22 cellular contexts compared by ENCODE assay signal in the genomic region with DNA sequence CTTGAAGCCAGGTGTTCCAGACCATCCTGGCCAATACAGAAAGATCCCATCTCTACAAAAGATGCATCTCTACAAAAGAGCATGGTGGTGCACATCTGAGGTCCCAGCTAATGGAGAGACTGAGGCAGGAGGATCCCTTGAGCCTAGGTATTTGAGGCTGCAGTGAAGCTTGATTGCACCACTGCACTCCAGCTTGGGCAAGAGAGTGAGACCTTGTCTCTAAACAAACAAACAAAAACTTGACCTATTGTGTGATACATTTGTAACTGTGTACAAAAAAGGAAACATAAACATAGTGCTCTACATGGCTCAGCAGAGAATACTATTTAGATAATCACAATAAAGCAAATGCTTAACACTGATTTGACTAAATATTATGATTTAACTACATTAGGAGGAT. TPM values are rescaled to one million over a fixed set of nuclear protein-coding genes. Genes with fewer than 3 reads are reported as not detected.
"Had no signal": no experiment of that assay in that cellular context is flagged by ENCODE, and none has a peak within 500 bp of the region (broad histone marks: within the 10 kb centered on the region; RNA-seq: fewer than 3 reads in every experiment).

No MANE protein-coding gene starts in this region.

- H3K9ac ChIP-seq: SK-N-SH had no signal

- H3K27ac ChIP-seq: HL-60, RWPE1 had no signal

- DNase-seq: KBM-7, MG63, NCI-H1092, NCI-H1105 treated with DMSO at 0.1 percent for 48 hours, NCI-H1417 treated with DMSO at 0.1 percent for 48 hours, NCI-H146, NCI-H1694 treated with DMSO at 0.1 percent for 48 hours, NCI-H1930, NCI-H2081, NCI-H2107, NCI-H226, NCI-H446, NCI-H510A, NCI-H524 treated with DMSO at 0.1 percent for 48 hours, NCI-H69, NCI-H774, SHP77, SK-N-SH had no signal

- H3K9me3 ChIP-seq: MG63, SK-N-SH had no signal

- ATAC-seq: Panc1 had no signal

- H3K4me3 ChIP-seq: MG63 had no signal

- H3K27me3 ChIP-seq: MG63 had no signal

RNA-seq across cellular contexts. Expression of gene ANPEP, which starts 18.7 kb away (rescaled TPM):
- total RNA-seq: SK-MEL-5 had no signal
